In genomic region chr1:145996433-145997155, GRCh38 we compare ENCODE assay signal across 8 cellular contexts. TPM values are rescaled to one million over a fixed set of nuclear protein-coding genes. Genes with fewer than 3 reads are reported as not detected.
A peak's percentile ranks its signal among the peaks of the same experiment; 100 is the strongest.
DNase-seq lines count a peak whose midpoint lies in the region; ATAC-seq and TF ChIP-seq lines count a peak whose summit lies in the region.

TSS of gene TXNIP (minus strand) at chr1:145996579. CDS start at chr1:145996266, 313 bp downstream.

- H3F3A ChIP-seq in OCI-LY1 (ENCODE audit: insufficient read depth, low read length) = peaks cover 32% of the 10 kb centered on the region

- H3K27me3 Mint-ChIP-seq in endodermal cell (ENCODE audit: insufficient read depth) = no peaks in the 10 kb centered on the region

- H3K79me1 ChIP-seq in mesenchymal stem cell (replicated peaks; ENCODE audit: low read length, poor library complexity, severe bottlenecking) = no peaks in the 10 kb centered on the region

- H3K27ac Mint-ChIP-seq in endodermal cell = peak within 1 kb of the TSS; percentile 85

- H4K8ac ChIP-seq in mesenchymal stem cell (ENCODE audit: low read length) = peak within 1 kb of the TSS; percentile 97

- H3K23ac ChIP-seq in mesenchymal stem cell (ENCODE audit: low read length in 2 of 2) = no peak within 1 kb of the TSS

- peak within 1 kb of the TSS; percentile 89 to 94 for H3K18ac ChIP-seq in mesenchymal stem cell (ENCODE audit: low read depth in 1 of 2, low read length in 2 of 2)

- H2BK5ac ChIP-seq in mesenchymal stem cell (ENCODE audit: low read depth, low read length, poor library complexity, severe bottlenecking) = peak within 1 kb of the TSS; percentile 91

- WGBS in endodermal cell (ENCODE audit: insufficient coverage in 1 of 2, insufficient read length in 1 of 2), 2 experiments = 9 to 14% methylated on average over 7 to 32 of the region's 32 CpGs
- 2% methylated on average over 30 of the region's 32 CpGs for WGBS in mesenchymal stem cell

- H3K9ac ChIP-seq in OCI-LY1 (ENCODE audit: low read length) (peak within 1 kb of the TSS; percentile 98), endodermal cell (ENCODE audit: extremely low read depth, low read length, poor library complexity, severe bottlenecking) (peak within 1 kb of the TSS; percentile 42), mesenchymal stem cell (ENCODE audit: low read length) (peak within 1 kb of the TSS; percentile 93)

- peak within 1 kb of the TSS; percentile 98 for H3K27ac ChIP-seq in OCI-LY1 (ENCODE audit: low read depth, low read length, poor library complexity, severe bottlenecking)
- no peak within 1 kb of the TSS for H3K27ac ChIP-seq in endodermal cell (ENCODE audit: low read depth, low read length)
- peak within 1 kb of the TSS; percentile 86 for H3K27ac ChIP-seq in mesenchymal stem cell (ENCODE audit: low read length, poor library complexity, severe bottlenecking)

- no peaks in the 10 kb centered on the region for H3K9me3 Mint-ChIP-seq in endodermal cell

- H2AK5ac ChIP-seq in mesenchymal stem cell (ENCODE audit: low read length, severe bottlenecking) = peak within 1 kb of the TSS; percentile 14

- H3K36me3 Mint-ChIP-seq in endodermal cell (ENCODE audit: low read depth) = peaks cover 28% of the 10 kb centered on the region

- peak within 1 kb of the TSS; percentile 97 for H4K91ac ChIP-seq in mesenchymal stem cell (ENCODE audit: low read length)

- H3K4ac ChIP-seq in mesenchymal stem cell (ENCODE audit: low read depth in 1 of 2, low read length in 2 of 2) = peak within 1 kb of the TSS; percentile 63 to 85

- peaks cover 27% of the 10 kb centered on the region for H3K79me2 ChIP-seq in OCI-LY1 (ENCODE audit: insufficient read depth, low read length)

- no peak within 1 kb of the TSS for H2AFZ ChIP-seq in OCI-LY1 (ENCODE audit: low read length)
- H2AFZ ChIP-seq in mesenchymal stem cell (ENCODE audit: low read depth, low read length) = no peak within 1 kb of the TSS

- H2BK12ac ChIP-seq in mesenchymal stem cell (ENCODE audit: low read length in 2 of 2) = peak within 1 kb of the TSS; percentile 69 to 94

- H3K36me3 ChIP-seq in OCI-LY1 (ENCODE audit: insufficient read depth, low read length) (peaks cover 40% of the 10 kb centered on the region), endodermal cell (ENCODE audit: control insufficient read depth, insufficient read depth, low read length) (peaks cover 6% of the 10 kb centered on the region), mesenchymal stem cell (ENCODE audit: control insufficient read depth in 1 of 2, insufficient read depth in 2 of 2, low read depth in 1 of 2, low read length in 2 of 2) (peaks cover 12 to 35% of the 10 kb centered on the region in 2 experiments)

- H3K4me2 ChIP-seq in OCI-LY1 (ENCODE audit: low read length) = peak within 1 kb of the TSS; percentile 89
- peak within 1 kb of the TSS; percentile 68 for H3K4me2 ChIP-seq in mesenchymal stem cell (ENCODE audit: low read length, poor library complexity, severe bottlenecking)

- H3K4me1 Mint-ChIP-seq in endodermal cell = peaks cover 41% of the 10 kb centered on the region

- peak within 1 kb of the TSS; percentile 99 for H3K4me3 ChIP-seq in OCI-LY1 (ENCODE audit: low read depth, low read length, poor library complexity, severe bottlenecking)
- peak within 1 kb of the TSS; percentile 83 for H3K4me3 ChIP-seq in endodermal cell (ENCODE audit: low read length)
- H3K4me3 ChIP-seq in mesenchymal stem cell (ENCODE audit: insufficient read depth in 1 of 2, low read depth in 1 of 2, low read length in 2 of 2) = peak within 1 kb of the TSS; percentile 80 to 98

- in situ Hi-C loops in Caki2 (cut with HindIII; ENCODE audit: low pct_unique_long_range_greater_than_20kb, low sequenced_read_pairs) = no loop called here

- H3K9me3 ChIP-seq in OCI-LY1 (ENCODE audit: low read length) (no peaks in the 10 kb centered on the region), endodermal cell (ENCODE audit: control insufficient read depth, low read length) (no peaks in the 10 kb centered on the region), mesenchymal stem cell (ENCODE audit: control insufficient read depth, low read length) (no peaks in the 10 kb centered on the region)

- H2BK15ac ChIP-seq in mesenchymal stem cell (ENCODE audit: low read depth, poor library complexity, severe bottlenecking) = peak within 1 kb of the TSS; percentile 90

- peak within 1 kb of the TSS; percentile 50 for H2BK120ac ChIP-seq in mesenchymal stem cell (ENCODE audit: low read depth, low read length)

- DNase-seq in Caki2 (ENCODE audit: low read depth) (peak; percentile 96), HuH-7 (ENCODE audit: low spot score) (peak; percentile 92), endodermal cell (peak; percentile 98), mesenchymal stem cell (peak; percentile 98)
- peak; percentile 91 for DNase-seq in activated CD8-positive, alpha-beta memory T cell treated with anti-CD3 and anti-CD28 coated beads, Interleukin-2, amount 50 U/mL, for 24 hours (ENCODE audit: extremely low read depth)
- peak; percentile 88 for DNase-seq in stimulated activated CD8-positive, alpha-beta memory T cell treated with anti-CD3 and anti-CD28 coated beads, Interleukin-12 subunit alpha, Interleukin-12 subunit beta, amount 100 ng/mL, for 24 hours (ENCODE audit: extremely low read depth)

- no peaks in the 10 kb centered on the region for H3K9me2 ChIP-seq in OCI-LY1 (ENCODE audit: low read depth, low read length)

- TF ChIP-seq CTCF in OCI-LY1 (IDR thresholded peaks at IDR 0.05; ENCODE audit: low read length) (no peak), endodermal cell (conservative IDR thresholded peaks at IDR 0.05) (no peak)

- peak; percentile 87 for ATAC-seq in GM21423 (IDR thresholded peaks at IDR 0.05; ENCODE audit: unreplicated experiment)

- peaks cover 76% of the 10 kb centered on the region for H3K4me1 ChIP-seq in OCI-LY1 (ENCODE audit: insufficient read depth, low read length, severe bottlenecking)
- H3K4me1 ChIP-seq in endodermal cell (ENCODE audit: control insufficient read depth, insufficient read depth, low read length) = no peaks in the 10 kb centered on the region
- H3K4me1 ChIP-seq in mesenchymal stem cell (ENCODE audit: control insufficient read depth, insufficient read depth, low read depth, low read length) = peaks cover 12% of the 10 kb centered on the region

- H3K27me3 ChIP-seq in OCI-LY1 (ENCODE audit: insufficient read depth, low read length) (no peaks in the 10 kb centered on the region), endodermal cell (ENCODE audit: control insufficient read depth, insufficient read depth, low read length, poor library complexity, severe bottlenecking) (no peaks in the 10 kb centered on the region), mesenchymal stem cell (ENCODE audit: control insufficient read depth in 1 of 2, insufficient read depth in 1 of 2, low read length in 2 of 2) (no peaks in the 10 kb centered on the region)

- no peaks in the 10 kb centered on the region for H4K20me1 ChIP-seq in OCI-LY1 (ENCODE audit: insufficient read depth, low read length)

- peak within 1 kb of the TSS; percentile 87 for H3K4me3 Mint-ChIP-seq in endodermal cell

- peak within 1 kb of the TSS; percentile 11 to 89 for H3K14ac ChIP-seq in mesenchymal stem cell (ENCODE audit: low read length in 2 of 2)

RNA-seq across cellular contexts. Expression of gene TXNIP, which starts in this region (rescaled TPM):
- total RNA-seq in Caki2 (2014; rRNA removed; shearing (Covaris generic); ENCODE audit: low replicate concordance) = 125 and 142 TPM in 2 replicates
- 10 to 100 TPM in 1 of 2 donors, 1 to 10 TPM in 1; 9.9 to 12.2 TPM for total RNA-seq in endodermal cell
- 6.0 TPM for polyA plus RNA-seq in endodermal cell (2013, experiment 1 of 2)
- 18.7 TPM for polyA plus RNA-seq in endodermal cell (2013, experiment 2 of 2)
- polyA plus RNA-seq in mesenchymal stem cell (2013, experiment 1 of 2) = 161 TPM
- polyA plus RNA-seq in mesenchymal stem cell (2013, experiment 2 of 2) = 167 TPM

Comparison
In these comparisons a context has a peak if more than half of its experiments do, and no peak if none do; other contexts are left out.
1. H3K9ac ChIP-seq: peak in every context shown above with its lines; median percentile 98 in OCI-LY1; 93 in mesenchymal stem cell; 42 in endodermal cell.